ENCODE assay signal across 18 cellular contexts in the genomic region with DNA sequence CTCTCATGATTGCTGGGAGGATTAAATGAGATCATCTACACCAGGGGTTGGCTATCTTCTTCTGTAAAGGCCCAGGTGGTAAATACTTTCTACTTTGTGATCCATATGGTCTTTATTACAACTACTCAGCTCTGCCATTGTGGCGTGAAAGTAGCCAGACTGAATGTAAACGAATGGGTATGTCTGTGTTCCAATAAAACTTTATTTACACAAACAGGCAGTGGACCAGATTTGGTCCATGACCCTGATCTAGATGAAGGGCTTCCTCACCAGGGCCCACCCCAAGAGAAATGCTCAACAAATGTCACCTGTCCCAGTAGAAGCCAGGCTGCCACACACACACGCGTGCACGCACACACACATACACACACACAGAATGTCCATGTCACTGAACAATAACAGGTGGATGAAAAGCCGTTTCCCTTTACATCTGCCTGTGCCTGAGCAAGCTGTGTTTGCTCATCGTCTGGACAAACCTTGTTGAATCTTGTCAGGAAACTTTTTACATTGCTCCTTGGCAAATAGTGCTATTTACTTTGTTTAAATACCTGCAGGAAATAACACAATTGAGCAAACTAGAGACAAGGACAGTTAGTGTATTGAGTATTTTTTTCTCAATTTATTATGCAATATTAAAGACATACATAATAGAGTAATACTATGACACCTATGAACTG.
DNase-seq lines count a peak whose midpoint lies in the region; ATAC-seq and TF ChIP-seq lines count a peak whose summit lies in the region.
"Had no signal": no experiment of that assay in that cellular context is flagged by ENCODE, and none has a peak within 500 bp of the region (broad histone marks: within the 10 kb centered on the region; RNA-seq: fewer than 3 reads in every experiment).

No MANE protein-coding gene starts in this region.

- ATAC-seq in esophagus mucosa (peak; percentile 61), WTC11 (no peak), HG02798 (IDR thresholded peaks at IDR 0.05; ENCODE audit: poor library complexity, unreplicated experiment) (no peak)
- ATAC-seq: activated naive CD8-positive, alpha-beta T cell treated with anti-CD3 and anti-CD28 coated beads, Interleukin-2, amount 50 U/mL, for 24 hours; body of pancreas; CD8-positive, alpha-beta T cell; heart left ventricle; left lung; stimulated activated naive CD8-positive, alpha-beta T cell treated with anti-CD3 and anti-CD28 coated beads, Interleukin-15, amount 100 ng/mL, for 72 hours had no signal

- no peak overlapping the region for H3K27ac Mint-ChIP-seq in WTC11
- H3K27ac Mint-ChIP-seq: activated CD4-positive, alpha-beta T cell treated with anti-CD3 and anti-CD28 coated beads, Interleukin-2, amount 10 ng/mL, durations not matched to agents 24 days and 14 days; activated naive CD8-positive, alpha-beta T cell treated with anti-CD3 and anti-CD28 coated beads, Interleukin-2, amount 50 U/mL, for 24 hours; CD8-positive, alpha-beta T cell; endodermal cell; stimulated activated naive CD8-positive, alpha-beta T cell treated with anti-CD3 and anti-CD28 coated beads, Interleukin-15, amount 100 ng/mL, for 72 hours had no signal

- no peak overlapping the region for H3K4me3 Mint-ChIP-seq in WTC11
- H3K4me3 Mint-ChIP-seq: activated CD4-positive, alpha-beta T cell treated with anti-CD3 and anti-CD28 coated beads, Interleukin-2, amount 10 ng/mL, durations not matched to agents 24 days and 14 days; activated naive CD8-positive, alpha-beta T cell treated with anti-CD3 and anti-CD28 coated beads, Interleukin-2, amount 50 U/mL, for 24 hours; CD8-positive, alpha-beta T cell; endodermal cell; stimulated activated naive CD8-positive, alpha-beta T cell treated with anti-CD3 and anti-CD28 coated beads, Interleukin-15, amount 100 ng/mL, for 72 hours had no signal

- DNase-seq in DMS53 treated with DMSO at 0.1 percent for 48 hours (lab: John Stamatoyannopoulos, UW; ENCODE audit: unreplicated experiment) (peak; percentile 93), NCI-H1417 treated with DMSO at 0.1 percent for 48 hours (lab: John Stamatoyannopoulos, UW) (peak; percentile 49), NCI-H774 (lab: John Stamatoyannopoulos, UW) (peak; percentile 80), WTC11 (ENCODE audit: low spot score) (no peak), NAMALWA (ENCODE audit: low spot score) (no peak)
- DNase-seq: activated CD4-positive, alpha-beta T cell treated with anti-CD3 and anti-CD28 coated beads, Interleukin-2, amount 10 ng/mL, durations not matched to agents 24 days and 14 days; activated naive CD8-positive, alpha-beta T cell treated with anti-CD3 and anti-CD28 coated beads, Interleukin-2, amount 50 U/mL, for 24 hours; body of pancreas; CD8-positive, alpha-beta T cell; colonic mucosa; endodermal cell; heart left ventricle; left lung; posterior cingulate gyrus; stimulated activated CD4-positive, alpha-beta T cell treated with anti-CD3 and anti-CD28 coated beads, Interleukin-4, amount 100 ng/mL, for 1 hour; stimulated activated naive CD8-positive, alpha-beta T cell treated with anti-CD3 and anti-CD28 coated beads, Interleukin-15, amount 100 ng/mL, for 72 hours had no signal

- TF ChIP-seq CTCF in WTC11 (IDR thresholded peaks at IDR 0.05) = no peak

- peaks cover under 1% of the 10 kb centered on the region; the same call in 1 of the 2 replicates for H3K36me3 Mint-ChIP-seq in WTC11
- H3K36me3 Mint-ChIP-seq: CD8-positive, alpha-beta T cell had no signal

- POLR2A ChIA-PET in WTC11 (lab: Charles Lee) = no interaction called here

- no peaks in the 10 kb centered on the region for H3K4me1 Mint-ChIP-seq in WTC11
- H3K4me1 Mint-ChIP-seq: activated naive CD8-positive, alpha-beta T cell treated with anti-CD3 and anti-CD28 coated beads, Interleukin-2, amount 50 U/mL, for 24 hours; stimulated activated naive CD8-positive, alpha-beta T cell treated with anti-CD3 and anti-CD28 coated beads, Interleukin-15, amount 100 ng/mL, for 72 hours had no signal

- peaks cover 10% of the 10 kb centered on the region for H3K9me3 Mint-ChIP-seq in WTC11

- no peaks in the 10 kb centered on the region; the same call in 1 of the 2 replicates for H3K27me3 Mint-ChIP-seq in WTC11 (ENCODE audit: low read depth)

- CTCF ChIA-PET in WTC11 (lab: Charles Lee) = no interaction called here

TF ChIP-seq in WTC11, 78 proteins besides CTCF, POLR2A, EP300 and RAD21 (continues in another document):
- TF ChIP-seq, protein P1, sequence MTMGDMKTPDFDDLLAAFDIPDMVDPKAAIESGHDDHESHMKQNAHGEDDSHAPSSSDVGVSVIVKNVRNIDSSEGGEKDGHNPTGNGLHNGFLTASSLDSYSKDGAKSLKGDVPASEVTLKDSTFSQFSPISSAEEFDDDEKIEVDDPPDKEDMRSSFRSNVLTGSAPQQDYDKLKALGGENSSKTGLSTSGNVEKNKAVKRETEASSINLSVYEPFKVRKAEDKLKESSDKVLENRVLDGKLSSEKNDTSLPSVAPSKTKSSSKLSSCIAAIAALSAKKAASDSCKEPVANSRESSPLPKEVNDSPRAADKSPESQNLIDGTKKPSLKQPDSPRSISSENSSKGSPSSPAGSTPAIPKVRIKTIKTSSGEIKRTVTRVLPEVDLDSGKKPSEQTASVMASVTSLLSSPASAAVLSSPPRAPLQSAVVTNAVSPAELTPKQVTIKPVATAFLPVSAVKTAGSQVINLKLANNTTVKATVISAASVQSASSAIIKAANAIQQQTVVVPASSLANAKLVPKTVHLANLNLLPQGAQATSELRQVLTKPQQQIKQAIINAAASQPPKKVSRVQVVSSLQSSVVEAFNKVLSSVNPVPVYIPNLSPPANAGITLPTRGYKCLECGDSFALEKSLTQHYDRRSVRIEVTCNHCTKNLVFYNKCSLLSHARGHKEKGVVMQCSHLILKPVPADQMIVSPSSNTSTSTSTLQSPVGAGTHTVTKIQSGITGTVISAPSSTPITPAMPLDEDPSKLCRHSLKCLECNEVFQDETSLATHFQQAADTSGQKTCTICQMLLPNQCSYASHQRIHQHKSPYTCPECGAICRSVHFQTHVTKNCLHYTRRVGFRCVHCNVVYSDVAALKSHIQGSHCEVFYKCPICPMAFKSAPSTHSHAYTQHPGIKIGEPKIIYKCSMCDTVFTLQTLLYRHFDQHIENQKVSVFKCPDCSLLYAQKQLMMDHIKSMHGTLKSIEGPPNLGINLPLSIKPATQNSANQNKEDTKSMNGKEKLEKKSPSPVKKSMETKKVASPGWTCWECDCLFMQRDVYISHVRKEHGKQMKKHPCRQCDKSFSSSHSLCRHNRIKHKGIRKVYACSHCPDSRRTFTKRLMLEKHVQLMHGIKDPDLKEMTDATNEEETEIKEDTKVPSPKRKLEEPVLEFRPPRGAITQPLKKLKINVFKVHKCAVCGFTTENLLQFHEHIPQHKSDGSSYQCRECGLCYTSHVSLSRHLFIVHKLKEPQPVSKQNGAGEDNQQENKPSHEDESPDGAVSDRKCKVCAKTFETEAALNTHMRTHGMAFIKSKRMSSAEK (CRISPR knock-in tag; IDR thresholded peaks at IDR 0.05; ENCODE audit: borderline replicate concordance) = no peak
- TF ChIP-seq, protein P2, sequence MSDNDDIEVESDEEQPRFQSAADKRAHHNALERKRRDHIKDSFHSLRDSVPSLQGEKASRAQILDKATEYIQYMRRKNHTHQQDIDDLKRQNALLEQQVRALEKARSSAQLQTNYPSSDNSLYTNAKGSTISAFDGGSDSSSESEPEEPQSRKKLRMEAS (CRISPR knock-in tag; IDR thresholded peaks at IDR 0.05) = no peak
- TF ChIP-seq IRF2 (CRISPR knock-in tag; IDR thresholded peaks at IDR 0.05; ENCODE audit: borderline replicate concordance, low read depth) (no peak), GTF2I (CRISPR knock-in tag; conservative IDR thresholded peaks at IDR 0.05) (no peak), MXD4 (CRISPR knock-in tag; IDR thresholded peaks at IDR 0.05; ENCODE audit: borderline replicate concordance) (no peak), TEAD4 (CRISPR knock-in tag; IDR thresholded peaks at IDR 0.05) (no peak), CREB1 (CRISPR knock-in tag; IDR thresholded peaks at IDR 0.05) (no peak), SMAD4 (CRISPR knock-in tag; IDR thresholded peaks at IDR 0.05) (no peak), GRHL2 (CRISPR knock-in tag; IDR thresholded peaks at IDR 0.05; ENCODE audit: insufficient replicate concordance, severe bottlenecking) (no peak), MYBL2 (CRISPR knock-in tag; IDR thresholded peaks at IDR 0.05) (no peak)
- TF ChIP-seq, protein P3, sequence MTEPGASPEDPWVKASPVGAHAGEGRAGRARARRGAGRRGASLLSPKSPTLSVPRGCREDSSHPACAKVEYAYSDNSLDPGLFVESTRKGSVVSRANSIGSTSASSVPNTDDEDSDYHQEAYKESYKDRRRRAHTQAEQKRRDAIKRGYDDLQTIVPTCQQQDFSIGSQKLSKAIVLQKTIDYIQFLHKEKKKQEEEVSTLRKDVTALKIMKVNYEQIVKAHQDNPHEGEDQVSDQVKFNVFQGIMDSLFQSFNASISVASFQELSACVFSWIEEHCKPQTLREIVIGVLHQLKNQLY (CRISPR knock-in tag; IDR thresholded peaks at IDR 0.05) = no peak
- TF ChIP-seq, protein P4, sequence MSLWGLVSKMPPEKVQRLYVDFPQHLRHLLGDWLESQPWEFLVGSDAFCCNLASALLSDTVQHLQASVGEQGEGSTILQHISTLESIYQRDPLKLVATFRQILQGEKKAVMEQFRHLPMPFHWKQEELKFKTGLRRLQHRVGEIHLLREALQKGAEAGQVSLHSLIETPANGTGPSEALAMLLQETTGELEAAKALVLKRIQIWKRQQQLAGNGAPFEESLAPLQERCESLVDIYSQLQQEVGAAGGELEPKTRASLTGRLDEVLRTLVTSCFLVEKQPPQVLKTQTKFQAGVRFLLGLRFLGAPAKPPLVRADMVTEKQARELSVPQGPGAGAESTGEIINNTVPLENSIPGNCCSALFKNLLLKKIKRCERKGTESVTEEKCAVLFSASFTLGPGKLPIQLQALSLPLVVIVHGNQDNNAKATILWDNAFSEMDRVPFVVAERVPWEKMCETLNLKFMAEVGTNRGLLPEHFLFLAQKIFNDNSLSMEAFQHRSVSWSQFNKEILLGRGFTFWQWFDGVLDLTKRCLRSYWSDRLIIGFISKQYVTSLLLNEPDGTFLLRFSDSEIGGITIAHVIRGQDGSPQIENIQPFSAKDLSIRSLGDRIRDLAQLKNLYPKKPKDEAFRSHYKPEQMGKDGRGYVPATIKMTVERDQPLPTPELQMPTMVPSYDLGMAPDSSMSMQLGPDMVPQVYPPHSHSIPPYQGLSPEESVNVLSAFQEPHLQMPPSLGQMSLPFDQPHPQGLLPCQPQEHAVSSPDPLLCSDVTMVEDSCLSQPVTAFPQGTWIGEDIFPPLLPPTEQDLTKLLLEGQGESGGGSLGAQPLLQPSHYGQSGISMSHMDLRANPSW (CRISPR knock-in tag; conservative IDR thresholded peaks at IDR 0.05; ENCODE audit: low read depth) = no peak

Comparison
In these comparisons a context has a peak if more than half of its experiments do, and no peak if none do; other contexts are left out.
1. DNase-seq: peak in DMS53 treated with DMSO at 0.1 percent for 48 hours (single experiment), NCI-H1417 treated with DMSO at 0.1 percent for 48 hours (single experiment) and NCI-H774 (single experiment); none in WTC11 (single experiment) and NAMALWA (single experiment).